1 cellular context compared by ENCODE assay signal in genomic region chr1:220748091-220748934, GRCh38.
TF ChIP-seq lines count a peak whose summit lies in the region.

MTARC2 (plus strand) TSS chr1:220748322; CDS start chr1:220748532, 210 bp downstream.

TF ChIP-seq in WTC11, 78 proteins besides CTCF, POLR2A, EP300 and RAD21 (continued from another document):
- TF ChIP-seq PREB (CRISPR knock-in tag; IDR thresholded peaks at IDR 0.05; ENCODE audit: borderline replicate concordance) (no peak), TEAD1 (CRISPR knock-in tag; IDR thresholded peaks at IDR 0.05) (peak; percentile 23; the same call in 1 of the 2 replicates), CBFB (CRISPR knock-in tag; IDR thresholded peaks at IDR 0.05; ENCODE audit: low read depth) (no peak), CDX4 (CRISPR knock-in tag; IDR thresholded peaks at IDR 0.05; ENCODE audit: borderline replicate concordance) (no peak), NR3C1 (CRISPR knock-in tag; conservative IDR thresholded peaks at IDR 0.05; ENCODE audit: low read depth) (no peak), MXD4 (CRISPR knock-in tag; IDR thresholded peaks at IDR 0.05; ENCODE audit: borderline replicate concordance) (no peak)
